8 cellular contexts compared by ENCODE assay signal in genomic region chr16:66344533-66345145, GRCh38. TPM values are rescaled to one million over a fixed set of nuclear protein-coding genes. Genes with fewer than 3 reads are reported as not detected.
DNase-seq lines count a peak whose midpoint lies in the region; ATAC-seq and TF ChIP-seq lines count a peak whose summit lies in the region.

No MANE protein-coding gene starts in this region.

- no peak overlapping the region for H3K4me3 ChIP-seq in HFF-Myc (replicated peaks; ENCODE audit: low read depth, low read length)

- H3K4me3 Mint-ChIP-seq in T-helper 2 cell treated with Interferon-gamma antibody and Interleukin-4, amounts not matched to agents 5 μg/mL and 100 μg/mL, for 36 hours: no peak overlapping the region
- no peak overlapping the region for H3K4me3 Mint-ChIP-seq in progenitor cell of endocrine pancreas (ENCODE audit: low read depth)

- H3K9me3 Mint-ChIP-seq in T-helper 2 cell treated with Interferon-gamma antibody and Interleukin-4, amounts not matched to agents 5 μg/mL and 100 μg/mL, for 36 hours: no peaks in the 10 kb centered on the region
- H3K9me3 Mint-ChIP-seq in progenitor cell of endocrine pancreas (ENCODE audit: low read depth): no peaks in the 10 kb centered on the region

- TF ChIP-seq CTCF in HFF-Myc (IDR thresholded peaks at IDR 0.05; ENCODE audit: low read depth, low read length, missing control alignments) (peak; percentile 61), progenitor cell of endocrine pancreas (IDR thresholded peaks at IDR 0.05; ENCODE audit: unreplicated experiment) (peak; percentile 88)

- no peak for ATAC-seq in GM18870 (IDR thresholded peaks at IDR 0.05; ENCODE audit: unreplicated experiment)

- H3K27me3 Mint-ChIP-seq in T-helper 2 cell treated with Interferon-gamma antibody and Interleukin-4, amounts not matched to agents 5 μg/mL and 100 μg/mL, for 36 hours (ENCODE audit: low read depth): peaks cover 4% of the 10 kb centered on the region
- H3K27me3 Mint-ChIP-seq in progenitor cell of endocrine pancreas: peaks cover 30% of the 10 kb centered on the region

- DNase-seq in DMS 273 (lab: John Stamatoyannopoulos, UW; ENCODE audit: unreplicated experiment) (peak; percentile 78), DMS 273 treated with DMSO at 0.1 percent for 48 hours (lab: John Stamatoyannopoulos, UW) (no peak), HFF-Myc (ENCODE audit: extremely low read depth, low read depth) (no peak), fibroblast of gingiva (ENCODE audit: low read depth) (peak; percentile 26), progenitor cell of endocrine pancreas (ENCODE audit: low spot score, unreplicated experiment) (no peak), islet precursor cell (no peak)
- peak; percentile 9 for DNase-seq in T-helper 2 cell treated with Interferon-gamma antibody and Interleukin-4, amounts not matched to agents 5 μg/mL and 100 μg/mL, for 36 hours (ENCODE audit: low spot score)

- no peaks in the 10 kb centered on the region for H3K4me1 Mint-ChIP-seq in T-helper 2 cell treated with Interferon-gamma antibody and Interleukin-4, amounts not matched to agents 5 μg/mL and 100 μg/mL, for 36 hours (ENCODE audit: low read depth)
- peaks cover 13% of the 10 kb centered on the region for H3K4me1 Mint-ChIP-seq in progenitor cell of endocrine pancreas (ENCODE audit: low read depth)

- no peaks in the 10 kb centered on the region for H3K36me3 Mint-ChIP-seq in T-helper 2 cell treated with Interferon-gamma antibody and Interleukin-4, amounts not matched to agents 5 μg/mL and 100 μg/mL, for 36 hours (ENCODE audit: low read depth)
- H3K36me3 Mint-ChIP-seq in progenitor cell of endocrine pancreas (ENCODE audit: insufficient read depth): no peaks in the 10 kb centered on the region

- H3K27ac Mint-ChIP-seq in T-helper 2 cell treated with Interferon-gamma antibody and Interleukin-4, amounts not matched to agents 5 μg/mL and 100 μg/mL, for 36 hours: no peak overlapping the region
- H3K27ac Mint-ChIP-seq in progenitor cell of endocrine pancreas: no peak overlapping the region

RNA-seq across cellular contexts. Expression of gene CDH5, which starts 21.9 kb away (rescaled TPM):
- total RNA-seq in progenitor cell of endocrine pancreas: 0.36 TPM in 1 of 2 replicates, not detected in the other

Comparison
In these comparisons a context has a peak if more than half of its experiments do, and no peak if none do; other contexts are left out.
1. DNase-seq: peak in DMS 273 (single experiment), T-helper 2 cell treated with Interferon-gamma antibody and Interleukin-4, amounts not matched to agents 5 μg/mL and 100 μg/mL, for 36 hours (single experiment) and fibroblast of gingiva (single experiment); none in DMS 273 treated with DMSO at 0.1 percent for 48 hours (single experiment), HFF-Myc (single experiment), progenitor cell of endocrine pancreas (single experiment) and islet precursor cell (single experiment).